Comparison of ENCODE assay signal across 8 cellular contexts in genomic region chr4:89056292-89056952, GRCh38. TPM values are rescaled to one million over a fixed set of nuclear protein-coding genes. Genes with fewer than 3 reads are reported as not detected.
DNase-seq lines count a peak whose midpoint lies in the region; ATAC-seq and TF ChIP-seq lines count a peak whose summit lies in the region.

No MANE protein-coding gene starts in this region.

- H3K4me3 Mint-ChIP-seq in stimulated activated naive CD8-positive, alpha-beta T cell treated with anti-CD3 and anti-CD28 coated beads, Interleukin-15, amount 100 ng/mL, for 72 hours: peak overlapping the region; percentile 43
- H3K4me3 Mint-ChIP-seq in T-helper 17 cell: no peak overlapping the region
- H3K4me3 Mint-ChIP-seq in activated CD4-positive, alpha-beta T cell treated with anti-CD3 and anti-CD28 coated beads, Interleukin-2, amount 10 ng/mL, durations not matched to agents 7 days and 5 days: no peak overlapping the region

- peak overlapping the region in 1 of 2 donors; percentile 14 for H3K27ac Mint-ChIP-seq in stimulated activated naive CD8-positive, alpha-beta T cell treated with anti-CD3 and anti-CD28 coated beads, Interleukin-15, amount 100 ng/mL, for 72 hours
- no peak overlapping the region for H3K27ac Mint-ChIP-seq in T-helper 17 cell
- no peak overlapping the region for H3K27ac Mint-ChIP-seq in activated CD4-positive, alpha-beta T cell treated with anti-CD3 and anti-CD28 coated beads, Interleukin-2, amount 10 ng/mL, durations not matched to agents 7 days and 5 days

- POLR2A ChIA-PET in activated CD4-positive, alpha-beta T cell treated with anti-CD3 and anti-CD28 coated beads, Interleukin-2, amount 10 ng/mL, durations not matched to agents 7 days and 5 days (lab: Charles Lee): no interaction called here

- no peak overlapping the region for H3K27ac ChIP-seq in RWPE2 (ENCODE audit: poor library complexity, severe bottlenecking)
- H3K27ac ChIP-seq in right atrium auricular region: peak overlapping the region; percentile 60 to 61

- H3K27me3 ChIP-seq in RWPE2 (ENCODE audit: insufficient read depth, poor library complexity, severe bottlenecking): no peaks in the 10 kb centered on the region
- H3K27me3 ChIP-seq in right atrium auricular region: no peaks in the 10 kb centered on the region

- CTCF ChIA-PET in activated CD4-positive, alpha-beta T cell treated with anti-CD3 and anti-CD28 coated beads, Interleukin-2, amount 10 ng/mL, durations not matched to agents 7 days and 5 days (lab: Charles Lee): no interaction called here

- H3K9me3 Mint-ChIP-seq in stimulated activated naive CD8-positive, alpha-beta T cell treated with anti-CD3 and anti-CD28 coated beads, Interleukin-15, amount 100 ng/mL, for 72 hours: peaks cover 6 to 20% of the 10 kb centered on the region in 2 donors
- H3K9me3 Mint-ChIP-seq in activated CD4-positive, alpha-beta T cell treated with anti-CD3 and anti-CD28 coated beads, Interleukin-2, amount 10 ng/mL, durations not matched to agents 7 days and 5 days: peaks cover 7% of the 10 kb centered on the region

- no peaks in the 10 kb centered on the region for H3K9me3 ChIP-seq in RWPE2 (ENCODE audit: severe bottlenecking)
- no peaks in the 10 kb centered on the region for H3K9me3 ChIP-seq in right atrium auricular region
- H3K9me3 ChIP-seq in T-helper 17 cell (ENCODE audit: control insufficient read depth, low read length, poor library complexity, severe bottlenecking): no peaks in the 10 kb centered on the region

- peaks cover 34% of the 10 kb centered on the region for H3K4me1 Mint-ChIP-seq in stimulated activated naive CD8-positive, alpha-beta T cell treated with anti-CD3 and anti-CD28 coated beads, Interleukin-15, amount 100 ng/mL, for 72 hours
- H3K4me1 Mint-ChIP-seq in T-helper 17 cell: peaks cover 3% of the 10 kb centered on the region
- peaks cover 15% of the 10 kb centered on the region for H3K4me1 Mint-ChIP-seq in activated CD4-positive, alpha-beta T cell treated with anti-CD3 and anti-CD28 coated beads, Interleukin-2, amount 10 ng/mL, durations not matched to agents 7 days and 5 days

- no peak for TF ChIP-seq CTCF in RWPE2 (IDR thresholded peaks at IDR 0.05; ENCODE audit: poor library complexity, severe bottlenecking)
- TF ChIP-seq CTCF in right atrium auricular region (IDR thresholded peaks at IDR 0.05): no peak

- H3K36me3 ChIP-seq in RWPE2 (ENCODE audit: low read depth) (no peaks in the 10 kb centered on the region; the same call in 1 of the 2 replicates), right atrium auricular region (no peaks in the 10 kb centered on the region)

- H3K27me3 Mint-ChIP-seq in stimulated activated naive CD8-positive, alpha-beta T cell treated with anti-CD3 and anti-CD28 coated beads, Interleukin-15, amount 100 ng/mL, for 72 hours: peaks cover 25% of the 10 kb centered on the region
- no peaks in the 10 kb centered on the region for H3K27me3 Mint-ChIP-seq in T-helper 17 cell
- H3K27me3 Mint-ChIP-seq in activated CD4-positive, alpha-beta T cell treated with anti-CD3 and anti-CD28 coated beads, Interleukin-2, amount 10 ng/mL, durations not matched to agents 7 days and 5 days: no peaks in the 10 kb centered on the region

- peak; percentile 25 for ATAC-seq in GM21367 (IDR thresholded peaks at IDR 0.05; ENCODE audit: unreplicated experiment)
- peak; percentile 75 for ATAC-seq in RWPE2 (ENCODE audit: low read depth)
- ATAC-seq in stimulated activated naive CD8-positive, alpha-beta T cell treated with anti-CD3 and anti-CD28 coated beads, Interleukin-15, amount 100 ng/mL, for 72 hours: no peak
- no peak for ATAC-seq in T-helper 17 cell
- ATAC-seq in HG02840 (IDR thresholded peaks at IDR 0.05; ENCODE audit: low FRiP score, unreplicated experiment): no peak

- DNase-seq in RWPE2 (ENCODE audit: low spot score) (no peak), right atrium auricular region (ENCODE audit: low spot score) (no peak), T-helper 17 cell (no peak), NCI-H1105 (lab: John Stamatoyannopoulos, UW) (no peak)
- no peak for DNase-seq in stimulated activated naive CD8-positive, alpha-beta T cell treated with anti-CD3 and anti-CD28 coated beads, Interleukin-15, amount 100 ng/mL, for 72 hours
- no peak for DNase-seq in activated CD4-positive, alpha-beta T cell treated with anti-CD3 and anti-CD28 coated beads, Interleukin-2, amount 10 ng/mL, durations not matched to agents 7 days and 5 days

- H3K4me1 ChIP-seq in RWPE2 (ENCODE audit: insufficient read depth, poor library complexity, severe bottlenecking) (peaks cover 14% of the 10 kb centered on the region), right atrium auricular region (peaks cover 0 to 20% of the 10 kb centered on the region in 2 donors)

- H3K4me3 ChIP-seq in RWPE2 (ENCODE audit: severe bottlenecking) (peak overlapping the region; percentile 26), right atrium auricular region (peak overlapping the region; percentile 39 to 50)

- no peaks in the 10 kb centered on the region for H3K36me3 Mint-ChIP-seq in T-helper 17 cell (ENCODE audit: low read depth)
- H3K36me3 Mint-ChIP-seq in activated CD4-positive, alpha-beta T cell treated with anti-CD3 and anti-CD28 coated beads, Interleukin-2, amount 10 ng/mL, durations not matched to agents 7 days and 5 days (ENCODE audit: low read depth): no peaks in the 10 kb centered on the region

RNA-seq across cellular contexts. Expression of gene FAM13A, which starts 0.6 kb away (rescaled TPM):
- total RNA-seq in right atrium auricular region (10 to 100 TPM in 1 of 2 donors, 1 to 10 TPM in 1; 8.1 to 13.6 TPM), T-helper 17 cell (10 to 100 TPM; 10.8 to 37.5 TPM)
- total RNA-seq in activated CD4-positive, alpha-beta T cell treated with anti-CD3 and anti-CD28 coated beads, Interleukin-2, amount 10 ng/mL, durations not matched to agents 7 days and 5 days: 10 to 100 TPM; 13.3 to 16.2 TPM

RNA-seq across cellular contexts. Expression of gene TIGD2, which starts 54.9 kb away (rescaled TPM):
- 1 to 10 TPM; 1.5 to 2.3 TPM for total RNA-seq in right atrium auricular region
- 1 to 10 TPM; 3.1 to 3.2 TPM for total RNA-seq in T-helper 17 cell
- 1 to 10 TPM; 5.9 to 6.4 TPM for total RNA-seq in activated CD4-positive, alpha-beta T cell treated with anti-CD3 and anti-CD28 coated beads, Interleukin-2, amount 10 ng/mL, durations not matched to agents 7 days and 5 days

Comparison
In these comparisons a context has a peak if more than half of its experiments do, and no peak if none do; other contexts are left out.
1. ATAC-seq: peak in GM21367 (single experiment) and RWPE2 (single experiment); none in stimulated activated naive CD8-positive, alpha-beta T cell treated with anti-CD3 and anti-CD28 coated beads, Interleukin-15, amount 100 ng/mL, for 72 hours (single experiment), T-helper 17 cell (single experiment) and HG02840 (single experiment).
2. H3K4me3 Mint-ChIP-seq: peak in stimulated activated naive CD8-positive, alpha-beta T cell treated with anti-CD3 and anti-CD28 coated beads, Interleukin-15, amount 100 ng/mL, for 72 hours (2 of 2); none in T-helper 17 cell (single experiment) and activated CD4-positive, alpha-beta T cell treated with anti-CD3 and anti-CD28 coated beads, Interleukin-2, amount 10 ng/mL, durations not matched to agents 7 days and 5 days (single experiment).